In genomic region chr3:87977765-87978164, GRCh38 we compare ENCODE assay signal across 19 cellular contexts.
"Had no signal": no experiment of that assay in that cellular context is flagged by ENCODE, and none has a peak within 500 bp of the region (broad histone marks: within the 10 kb centered on the region; RNA-seq: fewer than 3 reads in every experiment).

No MANE protein-coding gene starts in this region.

- H3K9me3 ChIP-seq: Peyer's patch, SJCRH30 had no signal

- H3K4me1 ChIP-seq: Peyer's patch, SJCRH30 had no signal

- H3K27ac ChIP-seq: Peyer's patch, SJCRH30 had no signal

- ATAC-seq: Right ventricle myocardium inferior, SK-N-SH treated with all-trans-retinoic acid at 6 μM for 48 hours had no signal

- DNase-seq: KBM-7, MV-4-11, NCI-H1048, NCI-H1105, NCI-H1417 treated with DMSO at 0.1 percent for 48 hours, NCI-H146, NCI-H1694 treated with DMSO at 0.1 percent for 48 hours, NCI-H1930, NCI-H2081, NCI-H2107, NCI-H2227 treated with DMSO at 0.1 percent for 48 hours, NCI-H524, NCI-H526 treated with DMSO at 0.1 percent for 48 hours, NCI-H748 treated with DMSO at 0.1 percent for 48 hours, Peyer's patch, SHP77 treated with DMSO at 0.1 percent for 48 hours, SJCRH30 had no signal

- H3K27me3 ChIP-seq: Peyer's patch, SJCRH30 had no signal

- H3K4me3 ChIP-seq: Peyer's patch, SJCRH30 had no signal

- H3K36me3 ChIP-seq: Peyer's patch, SJCRH30 had no signal
